ENCODE assay signal across 32 cellular contexts in the genomic region with DNA sequence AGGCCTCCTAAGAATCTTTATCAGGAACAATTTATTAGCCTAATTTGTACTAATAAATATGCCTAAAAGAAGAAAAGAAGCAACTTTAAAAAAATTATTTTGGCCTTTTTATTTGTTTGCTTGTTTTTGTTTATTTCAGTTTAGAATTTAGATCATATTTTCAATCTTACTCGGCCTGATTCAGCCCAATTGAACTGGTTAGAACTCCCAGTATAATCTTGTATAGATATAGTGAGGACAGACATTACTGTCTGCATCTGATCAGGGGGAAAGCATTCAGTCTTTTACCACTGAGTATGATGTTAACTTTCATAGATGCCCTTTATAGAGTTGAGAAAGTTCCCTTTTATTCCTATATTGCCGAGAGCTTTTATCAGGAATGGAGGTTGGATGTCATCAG. TPM values are rescaled to one million over a fixed set of nuclear protein-coding genes. Genes with fewer than 3 reads are reported as not detected.
"Had no signal": no experiment of that assay in that cellular context is flagged by ENCODE, and none has a peak within 500 bp of the region (broad histone marks: within the 10 kb centered on the region; RNA-seq: fewer than 3 reads in every experiment).

No MANE protein-coding gene starts in this region.

- H3K9me3 Mint-ChIP-seq: natural killer cell treated with Interleukin-12 subunit alpha and Interleukin-12 subunit beta and Interleukin-15 and Interleukin-18, amount 100 ng/mL, for 72 hours; stimulated activated effector memory CD8-positive, alpha-beta T cell treated with anti-CD3 and anti-CD28 coated beads, Interleukin-12 subunit alpha, Interleukin-12 subunit beta, amount 100 ng/mL, for 72 hours had no signal

- ATAC-seq: natural killer cell treated with Interleukin-12 subunit alpha and Interleukin-12 subunit beta and Interleukin-15 and Interleukin-18, amount 100 ng/mL, for 72 hours; pancreas; psoas muscle; right cardiac atrium; stimulated activated naive B cell treated with anti-CD40 and anti-IgM and Interleukin-4, amounts not matched to agents 10 μg/mL and 1 μg/mL and 100 μg/mL, for 72 hours had no signal

- FAIRE-seq: pancreas, small intestine, urothelium cell line had no signal

- H3K4me1 ChIP-seq: pancreas, psoas muscle, right lobe of liver, sigmoid colon, stomach, thyroid gland, tibial nerve, upper lobe of left lung, vagina had no signal

- H3K27me3 ChIP-seq: neutrophil, pancreas, right lobe of liver, sigmoid colon, stomach, thyroid gland, tibial nerve, upper lobe of left lung, vagina had no signal

- H3K4me3 Mint-ChIP-seq: natural killer cell treated with Interleukin-12 subunit alpha and Interleukin-12 subunit beta and Interleukin-15 and Interleukin-18, amount 100 ng/mL, for 72 hours; nephron progenitor cell; neural crest cell; stimulated activated effector memory CD8-positive, alpha-beta T cell treated with anti-CD3 and anti-CD28 coated beads, Interleukin-12 subunit alpha, Interleukin-12 subunit beta, amount 100 ng/mL, for 72 hours; stimulated activated naive B cell treated with anti-CD40 and anti-IgM and Interleukin-4, amounts not matched to agents 10 μg/mL and 1 μg/mL and 100 μg/mL, for 72 hours; stimulated activated naive CD8-positive, alpha-beta T cell treated with anti-CD3 and anti-CD28 coated beads, Interleukin-15, Interleukin-2, amounts not matched to agents 100 ng/mL and 50 ng/mL, for 24 hours had no signal

- H3K9me3 ChIP-seq: neutrophil, pancreas, psoas muscle, right lobe of liver, sigmoid colon, stomach, thoracic aorta, thyroid gland, tibial nerve, upper lobe of left lung, vagina had no signal

- H3K36me3 ChIP-seq: neutrophil, pancreas, right lobe of liver, sigmoid colon, stomach, thoracic aorta, thyroid gland, tibial nerve, upper lobe of left lung, vagina had no signal

- H3K4me3 ChIP-seq: pancreas, psoas muscle, right lobe of liver, sigmoid colon, stomach, thoracic aorta, thyroid gland, tibial nerve, upper lobe of left lung, vagina had no signal

- H3K27ac Mint-ChIP-seq: natural killer cell treated with Interleukin-12 subunit alpha and Interleukin-12 subunit beta and Interleukin-15 and Interleukin-18, amount 100 ng/mL, for 72 hours; nephron progenitor cell; progenitor cell of endocrine pancreas; stimulated activated effector memory CD8-positive, alpha-beta T cell treated with anti-CD3 and anti-CD28 coated beads, Interleukin-12 subunit alpha, Interleukin-12 subunit beta, amount 100 ng/mL, for 72 hours; stimulated activated naive B cell treated with anti-CD40 and anti-IgM and Interleukin-4, amounts not matched to agents 10 μg/mL and 1 μg/mL and 100 μg/mL, for 72 hours; stimulated activated naive CD8-positive, alpha-beta T cell treated with anti-CD3 and anti-CD28 coated beads, Interleukin-15, Interleukin-2, amounts not matched to agents 100 ng/mL and 50 ng/mL, for 24 hours had no signal

- H3K27ac ChIP-seq: neutrophil, pancreas, psoas muscle, right lobe of liver, sigmoid colon, stomach, thoracic aorta, thyroid gland, tibial nerve, upper lobe of left lung, vagina had no signal

- H3K36me3 Mint-ChIP-seq: stimulated activated effector memory CD8-positive, alpha-beta T cell treated with anti-CD3 and anti-CD28 coated beads, Interleukin-12 subunit alpha, Interleukin-12 subunit beta, amount 100 ng/mL, for 72 hours; stimulated activated naive B cell treated with anti-CD40 and anti-IgM and Interleukin-4, amounts not matched to agents 10 μg/mL and 1 μg/mL and 100 μg/mL, for 72 hours had no signal

- DNase-seq: nephron progenitor cell; nucleus accumbens; pancreas; posterior cingulate gyrus; psoas muscle; right cardiac atrium; right lobe of liver; sigmoid colon; small intestine; stimulated activated CD4-positive, alpha-beta T cell treated with anti-CD3 and anti-CD28 coated beads, Interleukin-15, amount 100 ng/mL, for 24 hours; stimulated activated CD4-positive, alpha-beta T cell treated with anti-CD3 and anti-CD28 coated beads, Interleukin-2, amount 100 ng/mL, for 24 hours; stimulated activated CD4-positive, alpha-beta T cell treated with anti-CD3 and anti-CD28 coated beads, Interleukin-2, amount 100 ng/mL, for 48 hours; stimulated activated CD4-positive, alpha-beta T cell treated with anti-CD3 and anti-CD28 coated beads, Interleukin-4, amount 100 ng/mL, for 24 hours; stimulated activated naive B cell treated with anti-CD40 and anti-IgM and Interleukin-4, amounts not matched to agents 10 μg/mL and 1 μg/mL and 100 μg/mL, for 72 hours; stimulated activated naive CD4-positive, alpha-beta T cell treated with Interleukin-2 at 50 U/mL for 16 hours; stomach; thyroid gland; trophoblast cell; upper lobe of left lung had no signal

- H3K4me1 Mint-ChIP-seq: nephron progenitor cell, neural crest cell had no signal

RNA-seq across cellular contexts. Expression of gene CSTA, which starts 56.0 kb away (rescaled TPM):
- total RNA-seq: natural killer cell treated with Interleukin-12 subunit alpha and Interleukin-12 subunit beta and Interleukin-15 and Interleukin-18, amount 100 ng/mL, for 72 hours; neural crest cell; osteocyte; progenitor cell of endocrine pancreas; renal cortical epithelial cell; temporal lobe had no signal
